ENCODE assay signal across 8 cellular contexts in the genomic region with DNA sequence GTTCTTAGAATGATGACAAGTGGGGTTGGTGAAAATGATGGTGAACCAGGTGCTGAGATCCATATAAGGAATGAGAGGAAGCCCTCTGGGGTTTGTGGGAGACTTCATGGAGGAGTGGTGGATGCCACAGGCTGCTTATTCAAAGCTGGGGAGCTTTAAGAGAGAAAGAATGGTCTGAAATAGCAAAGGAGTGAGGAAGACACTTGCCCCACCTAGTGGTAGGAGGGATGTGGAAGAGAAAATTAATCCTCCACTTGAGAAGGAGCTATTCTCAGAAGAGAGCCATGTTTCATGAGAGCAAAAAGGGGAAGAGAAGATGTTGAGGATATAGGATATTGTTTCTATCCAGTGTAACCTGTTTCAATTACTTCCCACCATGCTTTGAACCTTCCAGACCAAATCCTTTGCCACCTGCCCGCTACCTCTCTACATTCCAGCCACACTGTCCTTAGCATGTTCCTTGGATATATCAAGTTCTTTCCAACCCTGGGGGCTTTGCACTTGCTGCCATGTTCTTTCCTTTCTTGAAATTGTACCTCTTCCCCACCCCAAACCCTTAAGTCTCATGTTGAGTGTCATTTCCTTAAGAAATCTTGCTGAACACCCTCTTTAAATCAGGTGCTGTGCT. TPM values are rescaled to one million over a fixed set of nuclear protein-coding genes. Genes with fewer than 3 reads are reported as not detected.
DNase-seq lines count a peak whose midpoint lies in the region; ATAC-seq and TF ChIP-seq lines count a peak whose summit lies in the region.

No MANE protein-coding gene starts in this region.

- H3K4me1 ChIP-seq in heart left ventricle (peaks cover 0 to 14% (median 1%) of the 10 kb centered on the region in 12 donors), OCI-LY7 (ENCODE audit: insufficient read depth, low read length, poor library complexity, severe bottlenecking) (no peaks in the 10 kb centered on the region)

- POLR2A ChIA-PET in OCI-LY7 (lab: Charles Lee), result no interaction called here

- H3K4me3 ChIP-seq in heart left ventricle (no peak overlapping the region), OCI-LY7 (ENCODE audit: low read depth, low read length, poor library complexity, severe bottlenecking) (no peak overlapping the region), MG63 (no peak overlapping the region)

- 89 to 96% (median 94%) methylated on average over 1 of the region's 1 CpG for WGBS in heart left ventricle, 4 donors

- BruUV-seq in OCI-LY7 (replicated peaks; lab: Mats Ljungman, UMichigan), result no TSS peak

- H3K9me2 ChIP-seq in OCI-LY7 (ENCODE audit: insufficient read depth, low read length), result no peaks in the 10 kb centered on the region

- peaks cover 0 to 7% (median 0%) of the 10 kb centered on the region in 3 donors for H3K27me3 Mint-ChIP-seq in naive B cell
- H3K27me3 Mint-ChIP-seq in activated T-cell treated with anti-CD3 and anti-CD28 coated beads, Interleukin-2, amount 50 U/mL, for 4 hours (ENCODE audit: low read depth), result no peaks in the 10 kb centered on the region

- CTCF ChIA-PET in OCI-LY7 (lab: Charles Lee; ENCODE audit: unreplicated experiment), result interaction anchor here (0.6 kb wide), 1 partner anchor 15 kb away, joined by 3 read pairs; no protein-coding TSS in a partner anchor

- H3K4me2 ChIP-seq in OCI-LY7 (ENCODE audit: low read length), result no peak overlapping the region

- H3K4me3 Mint-ChIP-seq in naive B cell, result no peak overlapping the region
- no peak overlapping the region for H3K4me3 Mint-ChIP-seq in activated T-cell treated with anti-CD3 and anti-CD28 coated beads, Interleukin-2, amount 50 U/mL, for 4 hours

- H3K79me2 ChIP-seq in OCI-LY7 (ENCODE audit: insufficient read depth, low read depth, low read length), result no peaks in the 10 kb centered on the region

- H3K4me1 Mint-ChIP-seq in naive B cell, result peaks cover 5 to 7% (median 6%) of the 10 kb centered on the region in 3 donors
- H3K4me1 Mint-ChIP-seq in activated T-cell treated with anti-CD3 and anti-CD28 coated beads, Interleukin-2, amount 50 U/mL, for 4 hours (ENCODE audit: low read depth), result peaks cover 11% of the 10 kb centered on the region

- H3K27ac Mint-ChIP-seq in naive B cell, result no peak overlapping the region

- TF ChIP-seq CTCF in heart left ventricle (IDR thresholded peaks at IDR 0.05) (peak; percentile 37 to 67 (median 53)), OCI-LY7 (conservative IDR thresholded peaks at IDR 0.05; ENCODE audit: low read length) (peak; percentile 77)

- H2AFZ ChIP-seq in OCI-LY7 (ENCODE audit: low read length), result 0 out of 2 replicates have a peak overlapping the region, but pooled peaks have one; percentile 9

- ATAC-seq in heart left ventricle (no peak), Right ventricle myocardium superior (ENCODE audit: poor library complexity) (no peak), naive B cell (ENCODE audit: low read depth in 2 of 2) (no peak)
- ATAC-seq in activated T-cell treated with anti-CD3 and anti-CD28 coated beads, Interleukin-2, amount 50 U/mL, for 4 hours, result no peak

- H3K36me3 Mint-ChIP-seq in naive B cell, result no peaks in the 10 kb centered on the region
- H3K36me3 Mint-ChIP-seq in activated T-cell treated with anti-CD3 and anti-CD28 coated beads, Interleukin-2, amount 50 U/mL, for 4 hours (ENCODE audit: insufficient read depth), result no peaks in the 10 kb centered on the region

- intact Hi-C loops in heart left ventricle (cut with DNase I) (loop anchor here (2.0 to 10.0 kb wide), 9 partner anchors 504 to 706 kb away; partner anchors contain the start of genes NPL (in 4 of the 10), RGS16 (in 1 of the 10) and RNASEL (in 1 of the 10)), Right ventricle myocardium superior (cut with DNase I) (loop anchor here (5.0 to 10.0 kb wide), 2 partner anchors 599 to 704 kb away; partner anchors contain the start of genes CACNA1E and NPL), OCI-LY7 (cut with micrococcal nuclease; ENCODE audit: unreplicated experiment) (no loop called here)

- H3K36me3 ChIP-seq in heart left ventricle (no peaks in the 10 kb centered on the region), OCI-LY7 (ENCODE audit: insufficient read depth, low read length) (no peaks in the 10 kb centered on the region), MG63 (no peaks in the 10 kb centered on the region)

- H3K27ac ChIP-seq in heart left ventricle (no peak overlapping the region), OCI-LY7 (ENCODE audit: low read depth, low read length, poor library complexity, severe bottlenecking) (no peak overlapping the region)

- no peaks in the 10 kb centered on the region for H3K9me3 Mint-ChIP-seq in naive B cell
- no peaks in the 10 kb centered on the region for H3K9me3 Mint-ChIP-seq in activated T-cell treated with anti-CD3 and anti-CD28 coated beads, Interleukin-2, amount 50 U/mL, for 4 hours

- H3K27me3 ChIP-seq in heart left ventricle (no peaks in the 10 kb centered on the region), MG63 (no peaks in the 10 kb centered on the region; the same call in 1 of the 2 replicates)

- no peak for DNase-seq in heart left ventricle
- DNase-seq in Right ventricle myocardium superior, result no peak
- DNase-seq in HT1080 (ENCODE audit: low read depth), result peak; percentile 29
- peak; percentile 36 for DNase-seq in OCI-LY7 (ENCODE audit: low spot score)
- DNase-seq in dermis blood vessel endothelial cell, result peak; percentile 58
- DNase-seq in naive B cell, result peak; percentile 10
- DNase-seq in MG63, result no peak
- no peak for DNase-seq in activated T-cell treated with anti-CD3 and anti-CD28 coated beads, Interleukin-2, amount 50 U/mL, for 4 hours

- TF ChIP-seq POLR2A in heart left ventricle (IDR thresholded peaks at IDR 0.05), result no peak

- H3K9me3 ChIP-seq in heart left ventricle (peaks cover 0 to 4% (median 0%) of the 10 kb centered on the region in 12 donors), OCI-LY7 (ENCODE audit: low read length) (no peaks in the 10 kb centered on the region), MG63 (0 out of 2 replicates have a peak, but pooled peaks cover 2% of the 10 kb centered on the region)

- H4K20me1 ChIP-seq in OCI-LY7 (ENCODE audit: insufficient read depth, low read length), result no peaks in the 10 kb centered on the region

RNA-seq across cellular contexts. Expression of gene ZNF648, which starts 19.6 kb away (rescaled TPM):
- total RNA-seq in heart left ventricle (not detected), Right ventricle myocardium superior (not detected), OCI-LY7 (2022) (not detected in 2 replicates), dermis blood vessel endothelial cell (not detected in 2 replicates)
- polyA plus RNA-seq in heart left ventricle (not detected), naive B cell (ENCODE audit: low read depth in 6 of 6) (not detected)
- 0.10 and 0.34 TPM in 2 replicates for total RNA-seq in HT1080 (2014; rRNA removed; shearing (Covaris generic))
- 0.02 TPM in 1 of 2 replicates, not detected in the other for polyA plus RNA-seq in HT1080 (2015; cell fraction: cytosol; rRNA removed)
- polyA plus RNA-seq in HT1080 (2015; cell fraction: nucleus; rRNA removed), result 0.04 and 0.32 TPM in 2 replicates
- total RNA-seq in OCI-LY7 (2014; rRNA removed; shearing (Covaris generic)), result not detected in 2 replicates
- total RNA-seq in MG63 (2014; rRNA removed; shearing (Covaris generic); ENCODE audit: low replicate concordance), result not detected in 2 replicates
- total RNA-seq in activated T-cell treated with anti-CD3 and anti-CD28 coated beads, Interleukin-2, amount 50 U/mL, for 4 hours, result not detected

Comparison
In these comparisons a context has a peak if more than half of its experiments do, and no peak if none do; other contexts are left out.
1. DNase-seq: peak in HT1080 (single experiment), OCI-LY7 (single experiment), dermis blood vessel endothelial cell (single experiment) and naive B cell (single experiment); none in heart left ventricle (0 of 5), Right ventricle myocardium superior (single experiment), MG63 (single experiment) and activated T-cell treated with anti-CD3 and anti-CD28 coated beads, Interleukin-2, amount 50 U/mL, for 4 hours (single experiment).